6 cellular contexts compared by ENCODE assay signal in the genomic region with DNA sequence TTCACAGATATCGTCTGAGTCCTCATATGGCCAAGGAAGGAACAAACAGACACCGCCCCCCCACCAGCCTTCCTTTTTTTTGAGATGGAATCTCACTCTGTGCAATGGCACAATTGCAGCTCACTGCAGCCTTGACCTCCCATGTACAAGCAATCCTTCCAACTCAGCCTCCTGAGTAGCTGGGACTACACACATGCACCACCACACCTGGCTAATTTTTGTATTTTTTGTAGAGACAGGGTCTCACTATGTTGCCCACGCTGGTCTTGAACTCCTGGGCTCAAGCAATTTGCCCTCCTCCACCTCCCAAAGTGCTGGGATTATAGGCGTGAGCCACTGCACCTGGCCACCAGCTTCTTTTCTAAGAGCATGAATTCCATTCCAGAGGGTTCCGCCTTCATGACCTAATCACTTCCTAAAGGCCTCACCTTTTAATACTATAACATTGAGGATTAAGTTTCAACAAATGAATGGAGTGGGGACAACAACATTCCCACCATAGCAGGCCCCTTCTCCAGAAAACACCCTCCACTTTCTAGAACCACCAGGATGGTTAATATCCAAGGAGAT. TPM values are rescaled to one million over a fixed set of nuclear protein-coding genes. Genes with fewer than 3 reads are reported as not detected.
DNase-seq lines count a peak whose midpoint lies in the region; TF ChIP-seq lines count a peak whose summit lies in the region.

No MANE protein-coding gene starts in this region.

- H3K36me3 ChIP-seq in SK-N-MC (ENCODE audit: insufficient read depth, low read length) (no peaks in the 10 kb centered on the region), esophagus squamous epithelium (no peaks in the 10 kb centered on the region), suprapubic skin (no peaks in the 10 kb centered on the region)

- no peak overlapping the region for H3K9ac ChIP-seq in SK-N-MC (ENCODE audit: insufficient read length)

- no peaks in the 10 kb centered on the region for H3K9me3 ChIP-seq in SK-N-MC (ENCODE audit: low read depth, low read length)
- no peaks in the 10 kb centered on the region for H3K9me3 ChIP-seq in esophagus squamous epithelium
- no peaks in the 10 kb centered on the region for H3K9me3 ChIP-seq in suprapubic skin

- TF ChIP-seq POLR2A in esophagus squamous epithelium (IDR thresholded peaks at IDR 0.05) (no peak), suprapubic skin (IDR thresholded peaks at IDR 0.05) (no peak)

- H3K27me3 ChIP-seq in esophagus squamous epithelium (no peaks in the 10 kb centered on the region), suprapubic skin (no peaks in the 10 kb centered on the region)

- TF ChIP-seq CTCF in esophagus squamous epithelium (IDR thresholded peaks at IDR 0.05): no peak
- no peak for TF ChIP-seq CTCF in suprapubic skin (IDR thresholded peaks at IDR 0.05)

- intact Hi-C loops in esophagus squamous epithelium (cut with DNase I): loop anchor here (5.0 kb wide), 1 partner anchor 103 kb away; the partner anchor contains the start of gene CTDSP1

- peak overlapping the region; percentile 36; the same call in 1 of the 2 replicates for H3K4me3 ChIP-seq in SK-N-MC
- H3K4me3 ChIP-seq in esophagus squamous epithelium: peak overlapping the region in 1 of 4 donors; percentile 7
- no peak overlapping the region for H3K4me3 ChIP-seq in suprapubic skin

- WGBS in esophagus squamous epithelium, 2 donors: 64 to 89% methylated on average over 5 of the region's 5 CpGs
- 70% methylated on average over 5 of the region's 5 CpGs for WGBS in suprapubic skin

- DNase-seq in SK-N-MC (ENCODE audit: low read depth, low spot score) (no peak), esophagus squamous epithelium (lab: John Stamatoyannopoulos, UW) (no peak), suprapubic skin (ENCODE audit: low spot score in 2 of 2) (no peak), activated gamma-delta T cell treated with Interleukin-2 at 50 U/mL for 16 hours (no peak), NCI-H446 treated with DMSO at 0.1 percent for 48 hours (lab: John Stamatoyannopoulos, UW) (no peak)
- no peak for DNase-seq in stimulated activated CD4-positive, alpha-beta T cell treated with anti-CD3 and anti-CD28 coated beads, Interleukin-1b, Interleukin-23, amount 100 ng/mL, for 48 hours

- peak overlapping the region; percentile 55; the same call in 1 of the 2 replicates for H3K27ac ChIP-seq in SK-N-MC
- H3K27ac ChIP-seq in esophagus squamous epithelium: peak overlapping the region; percentile 77 to 98 (median 96)
- H3K27ac ChIP-seq in suprapubic skin: peak overlapping the region; percentile 72

- peaks cover 35 to 91% (median 71%) of the 10 kb centered on the region in 3 donors for H3K4me1 ChIP-seq in esophagus squamous epithelium
- H3K4me1 ChIP-seq in suprapubic skin: peaks cover 70% of the 10 kb centered on the region

- TF ChIP-seq EP300 in suprapubic skin (IDR thresholded peaks at IDR 0.05): no peak

RNA-seq across cellular contexts. Expression of gene TMBIM1, which starts 2.2 kb away (rescaled TPM):
- total RNA-seq in esophagus squamous epithelium (100 to 1,000 TPM; 238 to 342 (median 275) TPM), suprapubic skin (100 to 1,000 TPM; 234 to 370 (median 319) TPM)

RNA-seq across cellular contexts. Expression of gene PNKD, which starts 24.2 kb away (rescaled TPM):
- total RNA-seq in esophagus squamous epithelium (10 to 100 TPM; 19.7 to 34.3 (median 28.0) TPM), suprapubic skin (10 to 100 TPM; 33.4 to 66.4 (median 49.4) TPM)

RNA-seq across cellular contexts. Expression of gene AAMP, which starts 24.6 kb away (rescaled TPM):
- total RNA-seq in esophagus squamous epithelium: 100 to 1,000 TPM in 3 of 4 donors, 10 to 100 TPM in 1; 97.9 to 136 (median 118) TPM
- total RNA-seq in suprapubic skin: 100 to 1,000 TPM; 103 to 154 (median 144) TPM

RNA-seq across cellular contexts. Expression of gene GPBAR1, which starts 33.7 kb away (rescaled TPM):
- 1 to 10 TPM in 1 of 4 donors, under 1 TPM in 2, not detected in 1; 0.26 to 1.3 (median 0.31) TPM for total RNA-seq in esophagus squamous epithelium
- 1 to 10 TPM in 2 of 4 donors, under 1 TPM in 1, not detected in 1; 0.98 to 2.0 (median 1.6) TPM for total RNA-seq in suprapubic skin
